ENCODE assay signal across 1 cellular context in genomic region chr11:116833816-116834534, GRCh38.
A peak's percentile ranks its signal among the peaks of the same experiment; 100 is the strongest.
TF ChIP-seq lines count a peak whose summit lies in the region.

No MANE protein-coding gene starts in this region.

TF ChIP-seq in HepG2, 621 proteins besides CTCF, POLR2A, EP300 and RAD21 (continued from another document and continues in another):
- peak; percentile 88 for TF ChIP-seq ZBED4 (CRISPR knock-in tag; IDR thresholded peaks at IDR 0.05; ENCODE audit: borderline replicate concordance)
- peak; percentile 46; the same call in 1 of the 2 replicates for TF ChIP-seq ZNF441 (CRISPR knock-in tag; IDR thresholded peaks at IDR 0.05; ENCODE audit: borderline replicate concordance)
- TF ChIP-seq HNRNPUL1 (IDR thresholded peaks at IDR 0.05; ENCODE audit: low read depth, low read length), result no peak
- TF ChIP-seq RBAK (CRISPR knock-in tag; IDR thresholded peaks at IDR 0.05), result no peak
- 0 out of 2 replicates have a peak, but pooled peaks have one; percentile 11 for TF ChIP-seq SOX13 (IDR thresholded peaks at IDR 0.05)
- TF ChIP-seq SOX13 (CRISPR knock-in tag; conservative IDR thresholded peaks at IDR 0.05 in 1 of 2, IDR thresholded peaks at IDR 0.05 in 1 of 2), result peak in 1 of 2 experiments; percentile 78; a peak in 2 of 4 replicates
- peak; percentile 19 for TF ChIP-seq STAG1 (CRISPR knock-in tag; IDR thresholded peaks at IDR 0.05)
- TF ChIP-seq TP53 (CRISPR knock-in tag; conservative IDR thresholded peaks at IDR 0.05), result no peak
- peak; percentile 43 for TF ChIP-seq REPIN1 (CRISPR knock-in tag; IDR thresholded peaks at IDR 0.05; ENCODE audit: borderline replicate concordance, low read depth)
- no peak for TF ChIP-seq NBN (conservative IDR thresholded peaks at IDR 0.05)
- peak; percentile 64; the same call in 1 of the 2 replicates for TF ChIP-seq ZNF609 (CRISPR knock-in tag; IDR thresholded peaks at IDR 0.05; ENCODE audit: borderline replicate concordance)
- TF ChIP-seq AGO1 (IDR thresholded peaks at IDR 0.05; ENCODE audit: low read depth, low read length, poor library complexity, severe bottlenecking), result peak; percentile 97
- no peak for TF ChIP-seq ZNF569 (CRISPR knock-in tag; IDR thresholded peaks at IDR 0.05; ENCODE audit: borderline replicate concordance)
- TF ChIP-seq ZFYVE20 (CRISPR knock-in tag; IDR thresholded peaks at IDR 0.05; ENCODE audit: borderline replicate concordance, low read depth), result peak; percentile 25; the same call in 1 of the 2 replicates
- peak; percentile 36; the same call in 1 of the 2 replicates for TF ChIP-seq TAF1 (CRISPR knock-in tag; IDR thresholded peaks at IDR 0.05)
- TF ChIP-seq ZMAT5 (CRISPR knock-in tag; IDR thresholded peaks at IDR 0.05; ENCODE audit: borderline replicate concordance, low read depth), result no peak
- no peak for TF ChIP-seq GMEB1 (CRISPR knock-in tag; IDR thresholded peaks at IDR 0.05; ENCODE audit: borderline replicate concordance)
- no peak for TF ChIP-seq ZXDC (CRISPR knock-in tag; IDR thresholded peaks at IDR 0.05)
- TF ChIP-seq STAT5B (CRISPR knock-in tag; IDR thresholded peaks at IDR 0.05), result no peak
- TF ChIP-seq ZNF746 (CRISPR knock-in tag; IDR thresholded peaks at IDR 0.05), result peak; percentile 48; the same call in 1 of the 2 replicates
- TF ChIP-seq ZNF709 (CRISPR knock-in tag; IDR thresholded peaks at IDR 0.05), result peak; percentile 44; the same call in 1 of the 2 replicates
- TF ChIP-seq ZNF275 (CRISPR knock-in tag; IDR thresholded peaks at IDR 0.05; ENCODE audit: borderline replicate concordance), result no peak; the same call in 1 of the 2 replicates
- TF ChIP-seq ETV5 (CRISPR knock-in tag; IDR thresholded peaks at IDR 0.05; ENCODE audit: borderline replicate concordance), result no peak
- TF ChIP-seq TBL1XR1 (IDR thresholded peaks at IDR 0.05; ENCODE audit: borderline replicate concordance, low read length, partially characterized antibody), result no peak
- TF ChIP-seq HDAC6 (IDR thresholded peaks at IDR 0.05; ENCODE audit: low read depth, low read length), result no peak
- TF ChIP-seq CENPX (CRISPR knock-in tag; IDR thresholded peaks at IDR 0.05), result no peak
- no peak for TF ChIP-seq GTF3A (CRISPR knock-in tag; conservative IDR thresholded peaks at IDR 0.05)
- TF ChIP-seq SP5 (CRISPR knock-in tag; IDR thresholded peaks at IDR 0.05; ENCODE audit: borderline replicate concordance, low read depth), result peak; percentile 46; the same call in 1 of the 2 replicates
- TF ChIP-seq ZBTB3 (CRISPR knock-in tag; IDR thresholded peaks at IDR 0.05; ENCODE audit: borderline replicate concordance, low read depth), result no peak
- no peak for TF ChIP-seq ZBTB37 (CRISPR knock-in tag; IDR thresholded peaks at IDR 0.05)
- no peak for TF ChIP-seq RNF219 (CRISPR knock-in tag; IDR thresholded peaks at IDR 0.05)
- TF ChIP-seq FOXK2 (IDR thresholded peaks at IDR 0.05), result no peak
- TF ChIP-seq ZNF264 (CRISPR knock-in tag; IDR thresholded peaks at IDR 0.05), result no peak
- TF ChIP-seq FOSL2 (CRISPR knock-in tag; IDR thresholded peaks at IDR 0.05), result peak; percentile 50; the same call in 1 of the 2 replicates
- TF ChIP-seq HOXA7 (CRISPR knock-in tag; IDR thresholded peaks at IDR 0.05), result 0 out of 2 replicates have a peak, but pooled peaks have one; percentile 33
- TF ChIP-seq ZUFSP (CRISPR knock-in tag; IDR thresholded peaks at IDR 0.05; ENCODE audit: borderline replicate concordance), result no peak
- no peak for TF ChIP-seq ZNF451 (CRISPR knock-in tag; IDR thresholded peaks at IDR 0.05)
- no peak for TF ChIP-seq ZMYM3 (CRISPR knock-in tag; IDR thresholded peaks at IDR 0.05)
- TF ChIP-seq ZNF619 (CRISPR knock-in tag; IDR thresholded peaks at IDR 0.05), result no peak
- 0 out of 2 replicates have a peak, but pooled peaks have one; percentile 28 for TF ChIP-seq KDM1A (CRISPR knock-in tag; IDR thresholded peaks at IDR 0.05)
- no peak for TF ChIP-seq ASH2L (IDR thresholded peaks at IDR 0.05; ENCODE audit: insufficient read length, low read depth, low read length)
- 0 out of 2 replicates have a peak, but pooled peaks have one; percentile 30 for TF ChIP-seq ZIK1 (CRISPR knock-in tag; IDR thresholded peaks at IDR 0.05; ENCODE audit: borderline replicate concordance, low read depth)
